8 cellular contexts compared by ENCODE assay signal in the genomic region with DNA sequence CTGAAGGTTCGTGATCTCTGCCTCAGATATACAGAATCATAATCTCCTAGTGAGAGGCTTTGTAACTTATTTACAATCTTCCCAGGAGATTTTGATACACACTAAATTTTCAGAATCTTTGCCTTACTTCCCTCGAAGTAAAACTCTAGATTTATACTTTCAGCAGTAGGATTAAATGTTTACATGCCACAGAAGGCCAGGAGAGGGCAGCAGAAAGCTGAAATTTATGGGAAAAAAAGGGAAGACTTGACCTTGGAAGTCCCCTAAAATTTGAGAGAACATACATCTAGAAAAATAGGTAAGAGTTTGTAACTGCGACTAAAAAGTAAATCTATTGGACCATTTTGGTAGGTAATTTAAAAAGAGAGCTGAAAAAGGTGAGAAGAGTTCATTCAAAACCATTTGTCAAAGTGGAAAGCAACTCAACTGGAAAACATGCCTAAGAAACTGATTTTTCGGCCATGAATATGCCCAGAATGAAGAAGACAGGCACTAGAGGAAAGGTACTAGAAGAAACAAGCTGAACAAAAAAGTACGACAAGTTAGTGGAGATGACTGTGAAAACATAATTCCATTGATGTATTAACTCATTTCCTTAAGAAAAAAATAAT.
DNase-seq lines count a peak whose midpoint lies in the region; ATAC-seq and TF ChIP-seq lines count a peak whose summit lies in the region.

No MANE protein-coding gene starts in this region.

- no peaks in the 10 kb centered on the region for H3K4me1 ChIP-seq in colonic mucosa
- H3K4me1 ChIP-seq in osteoblast (ENCODE audit: insufficient read depth, low read length): no peaks in the 10 kb centered on the region

- no peak overlapping the region for H3K4me3 ChIP-seq in colonic mucosa
- no peak overlapping the region for H3K4me3 ChIP-seq in osteoblast (ENCODE audit: insufficient read depth, low read length)

- no peak overlapping the region for H3K27ac ChIP-seq in colonic mucosa
- no peak overlapping the region for H3K27ac ChIP-seq in osteoblast (ENCODE audit: low read depth, low read length)

- H3K27me3 ChIP-seq in colonic mucosa (no peaks in the 10 kb centered on the region), osteoblast (ENCODE audit: insufficient read depth, low read length) (no peaks in the 10 kb centered on the region)

- intact Hi-C loops in colonic mucosa (cut with DNase I): no loop called here

- H3K79me2 ChIP-seq in osteoblast (ENCODE audit: insufficient read depth, low read length): no peaks in the 10 kb centered on the region

- no peak overlapping the region for H3K9ac ChIP-seq in colonic mucosa (ENCODE audit: low read depth in 2 of 2, low read length in 2 of 2)

- ATAC-seq in HG02973 (IDR thresholded peaks at IDR 0.05; ENCODE audit: unreplicated experiment) (no peak), GM21576 (IDR thresholded peaks at IDR 0.05; ENCODE audit: unreplicated experiment) (no peak)

- H3K4me2 ChIP-seq in osteoblast (ENCODE audit: insufficient read depth, low read length): no peak overlapping the region

- H2AFZ ChIP-seq in osteoblast (ENCODE audit: low read length): no peak overlapping the region

- no peaks in the 10 kb centered on the region for H3K9me3 ChIP-seq in colonic mucosa
- H3K9me3 ChIP-seq in osteoblast (ENCODE audit: low read depth, low read length): no peaks in the 10 kb centered on the region

- DNase-seq in NCI-H82 (lab: John Stamatoyannopoulos, UW): peak; percentile 52
- no peak for DNase-seq in NCI-H82 treated with DMSO at 0.1 percent for 48 hours (lab: John Stamatoyannopoulos, UW; ENCODE audit: unreplicated experiment)
- peak; percentile 26 for DNase-seq in NCI-H2171 treated with DMSO at 0.1 percent for 48 hours (lab: John Stamatoyannopoulos, UW)
- no peak for DNase-seq in colonic mucosa
- no peak for DNase-seq in osteoblast (ENCODE audit: insufficient read length, low spot score, missing footprints)
- DNase-seq in COR-L47 (lab: John Stamatoyannopoulos, UW): no peak

- no peaks in the 10 kb centered on the region for H3K36me3 ChIP-seq in colonic mucosa
- H3K36me3 ChIP-seq in osteoblast (ENCODE audit: insufficient read depth, low read length): no peaks in the 10 kb centered on the region

- TF ChIP-seq CTCF in colonic mucosa (IDR thresholded peaks at IDR 0.05) (peak; percentile 24), osteoblast (IDR thresholded peaks at IDR 0.05; ENCODE audit: extremely low read depth, low read depth, low read length) (peak; percentile 31)

- H4K20me1 ChIP-seq in osteoblast (ENCODE audit: insufficient read depth, low read length): no peaks in the 10 kb centered on the region

Comparison
In these comparisons a context has a peak if more than half of its experiments do, and no peak if none do; other contexts are left out.
1. DNase-seq: peak in NCI-H82 (single experiment) and NCI-H2171 treated with DMSO at 0.1 percent for 48 hours (single experiment); none in NCI-H82 treated with DMSO at 0.1 percent for 48 hours (single experiment), colonic mucosa (single experiment), osteoblast (single experiment) and COR-L47 (single experiment).